ENCODE assay signal across 22 cellular contexts in genomic region chr12:2772370-2772769, GRCh38.
"Had no signal": no experiment of that assay in that cellular context is flagged by ENCODE, and none has a peak within 500 bp of the region (broad histone marks: within the 10 kb centered on the region; RNA-seq: fewer than 3 reads in every experiment).

No MANE protein-coding gene starts in this region.

- H3K36me3 ChIP-seq: colonic mucosa, esophagus muscularis mucosa, heart left ventricle, left lung, lower lobe of right lung had no signal

- H3K79me2 ChIP-seq: hepatocyte had no signal

- H3K4me2 ChIP-seq: hepatocyte had no signal

- H3K27me3 ChIP-seq: colonic mucosa, dorsolateral prefrontal cortex, esophagus muscularis mucosa, foreskin keratinocyte, heart left ventricle, hepatocyte, left lung had no signal

- H3K4me1 ChIP-seq: colonic mucosa, esophagus muscularis mucosa, foreskin keratinocyte, gastroesophageal sphincter, heart left ventricle, left lung, lower lobe of right lung had no signal

- H3K9me3 ChIP-seq: colonic mucosa, esophagus muscularis mucosa, gastroesophageal sphincter, heart left ventricle, left lung, lower lobe of right lung, mucosa of descending colon had no signal

- FAIRE-seq: endothelial cell of umbilical vein, frontal cortex, keratinocyte had no signal

- H3K4me3 ChIP-seq: colonic mucosa, dorsolateral prefrontal cortex, esophagus muscularis mucosa, gastroesophageal sphincter, heart left ventricle, hepatocyte, left lung, lower lobe of right lung, mucosa of descending colon had no signal

- H3K27ac ChIP-seq: colonic mucosa, dorsolateral prefrontal cortex, esophagus muscularis mucosa, foreskin keratinocyte, gastroesophageal sphincter, heart left ventricle, hepatocyte, left lung, lower lobe of right lung had no signal

- H2AFZ ChIP-seq: hepatocyte had no signal

- DNase-seq: colonic mucosa; dermis blood vessel endothelial cell; dorsolateral prefrontal cortex; effector CD4-positive, alpha-beta T cell; effector memory CD4-positive, alpha-beta T cell; foreskin keratinocyte; heart left ventricle; hypothalamus; immature natural killer cell; left cardiac atrium; left lung; left ventricle myocardium superior; lower lobe of right lung; mesenchymal stem cell; mucosa of descending colon; naive B cell had no signal
